ENCODE assay signal across 27 cellular contexts in the genomic region with DNA sequence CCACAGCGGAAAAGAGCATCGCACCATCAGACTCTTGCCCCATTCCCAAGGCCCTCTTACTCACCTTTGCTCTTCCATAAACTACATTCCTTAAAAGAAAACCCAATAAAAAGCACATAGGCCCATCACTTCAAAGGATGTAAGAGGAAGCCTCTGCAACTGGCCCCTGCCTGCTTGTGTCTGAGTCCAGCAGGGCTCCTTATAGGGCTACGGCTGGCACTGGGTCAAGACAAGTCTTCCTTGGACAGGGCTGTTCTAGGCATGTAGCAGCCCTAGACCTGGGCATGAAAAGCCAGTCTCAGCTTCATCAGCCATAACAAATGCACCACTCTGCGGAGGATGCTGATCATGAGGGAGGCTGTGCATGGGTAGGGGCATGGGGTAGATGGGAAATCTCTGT.
"Had no signal": no experiment of that assay in that cellular context is flagged by ENCODE, and none has a peak within 500 bp of the region (broad histone marks: within the 10 kb centered on the region; RNA-seq: fewer than 3 reads in every experiment).

No MANE protein-coding gene starts in this region.

- H3K9me3 Mint-ChIP-seq: mesothelial cell of epicardium; nephron progenitor cell; neural progenitor cell; stimulated activated naive CD8-positive, alpha-beta T cell treated with anti-CD3 and anti-CD28 coated beads, Interleukin-15, Interleukin-2, amounts not matched to agents 100 ng/mL and 50 ng/mL, for 24 hours; type B pancreatic cell had no signal

- H3K4me2 ChIP-seq: hepatocyte, neural progenitor cell had no signal

- H2AFZ ChIP-seq: hepatocyte, neural progenitor cell, parathyroid adenoma had no signal

- H3K27ac Mint-ChIP-seq: mesothelial cell of epicardium; naive B cell; natural killer cell; nephron progenitor cell; neural progenitor cell; stimulated activated naive CD8-positive, alpha-beta T cell treated with anti-CD3 and anti-CD28 coated beads, Interleukin-15, Interleukin-2, amounts not matched to agents 100 ng/mL and 50 ng/mL, for 24 hours; type B pancreatic cell had no signal

- H3K4me1 Mint-ChIP-seq: natural killer cell, nephron progenitor cell had no signal

- H3K9me3 ChIP-seq: heart right ventricle, left lung, lower lobe of right lung, neutrophil, right atrium auricular region, right lobe of liver, suprapubic skin, tibial nerve, uterus had no signal

- H3K36me3 Mint-ChIP-seq: mesothelial cell of epicardium, naive B cell, natural killer cell, neural progenitor cell, type B pancreatic cell had no signal

- H3K4me3 ChIP-seq: heart right ventricle, hepatocyte, left lung, lower lobe of right lung, neural progenitor cell, right atrium auricular region, right lobe of liver, suprapubic skin, tibial nerve, uterus had no signal

- H3K4me3 Mint-ChIP-seq: mesothelial cell of epicardium; naive B cell; natural killer cell; nephron progenitor cell; neural progenitor cell; stimulated activated naive CD8-positive, alpha-beta T cell treated with anti-CD3 and anti-CD28 coated beads, Interleukin-15, Interleukin-2, amounts not matched to agents 100 ng/mL and 50 ng/mL, for 24 hours; type B pancreatic cell had no signal

- H3K27ac ChIP-seq: heart right ventricle, hepatocyte, left lung, lower lobe of right lung, neural progenitor cell, neutrophil, parathyroid adenoma, right atrium auricular region, right lobe of liver, suprapubic skin, tibial nerve, uterus had no signal

- H3K4me1 ChIP-seq: heart right ventricle, left lung, lower lobe of right lung, parathyroid adenoma, right atrium auricular region, right lobe of liver, uterus had no signal

- H3K9ac ChIP-seq: neural progenitor cell, parathyroid adenoma had no signal

- H3K27me3 ChIP-seq: neural progenitor cell, right atrium auricular region, right lobe of liver, suprapubic skin, tibial nerve, uterus had no signal

- ATAC-seq: heart right ventricle, left colon, left lung, lower lobe of right lung, natural killer cell, right lobe of liver had no signal

- H3K36me3 ChIP-seq: heart right ventricle, left lung, lower lobe of right lung, neural progenitor cell, neutrophil, right atrium auricular region, right lobe of liver, suprapubic skin, tibial nerve, uterus had no signal

- DNase-seq: heart right ventricle; kidney glomerular epithelial cell; left colon; left lung; lower lobe of right lung; mesendoderm; naive B cell; natural killer cell; nephron progenitor cell; occipital lobe; right lobe of liver; stimulated activated CD4-positive, alpha-beta T cell treated with anti-CD3 and anti-CD28 coated beads, Interleukin-12 subunit alpha, Interleukin-12 subunit beta, amount 100 ng/mL, for 4 hours; stimulated activated CD4-positive, alpha-beta T cell treated with anti-CD3 and anti-CD28 coated beads, Interleukin-15, amount 100 ng/mL, for 24 hours; stimulated activated CD4-positive, alpha-beta T cell treated with anti-CD3 and anti-CD28 coated beads, Interleukin-2, amount 100 ng/mL, for 24 hours; stimulated activated CD4-positive, alpha-beta T cell treated with anti-CD3 and anti-CD28 coated beads, Interleukin-4, amount 100 ng/mL, for 1 hour; stimulated activated naive CD4-positive, alpha-beta T cell; uterus had no signal

- H3K79me2 ChIP-seq: hepatocyte, parathyroid adenoma had no signal
